In genomic region chr1:67555487-67556296, GRCh38 we compare ENCODE assay signal across 20 cellular contexts.
DNase-seq lines count a peak whose midpoint lies in the region; ATAC-seq and TF ChIP-seq lines count a peak whose summit lies in the region.
"Had no signal": no experiment of that assay in that cellular context is flagged by ENCODE, and none has a peak within 500 bp of the region (broad histone marks: within the 10 kb centered on the region; RNA-seq: fewer than 3 reads in every experiment).

No MANE protein-coding gene starts in this region.

- 0 out of 2 replicates have a peak, but pooled peaks cover 2% of the 10 kb centered on the region for H3K9me1 ChIP-seq in IMR-90 (ENCODE audit: insufficient read depth, low read length)

- H3K27me3 ChIP-seq in IMR-90 (ENCODE audit: control insufficient read depth, insufficient read depth, low read length): no peaks in the 10 kb centered on the region; the same call in 1 of the 2 replicates
- H3K27me3 ChIP-seq in endodermal cell (ENCODE audit: control insufficient read depth, insufficient read depth, low read length, poor library complexity, severe bottlenecking): no peaks in the 10 kb centered on the region
- H3K27me3 ChIP-seq in CD4-positive, alpha-beta T cell (ENCODE audit: control insufficient read depth, insufficient read depth, low read length): no peaks in the 10 kb centered on the region

- no peak overlapping the region for H3K4me3 ChIP-seq in IMR-90 (ENCODE audit: insufficient read depth, low read depth, low read length)
- no peak overlapping the region for H3K4me3 ChIP-seq in endodermal cell (ENCODE audit: low read length)
- H3K4me3 ChIP-seq: HAP-1, left ventricle myocardium inferior, prostate gland had no signal

- H3K9me3 Mint-ChIP-seq in endodermal cell (no peaks in the 10 kb centered on the region), mesothelial cell of epicardium (no peaks in the 10 kb centered on the region)
- H3K9me3 Mint-ChIP-seq in CD4-positive, alpha-beta T cell: no peaks in the 10 kb centered on the region
- H3K9me3 Mint-ChIP-seq: activated naive CD8-positive, alpha-beta T cell treated with anti-CD3 and anti-CD28 coated beads for 36 hours; activated T-cell treated with anti-CD3 and anti-CD28 coated beads, Interleukin-2, amount 50 U/mL, for 4 hours had no signal

- H3K36me3 ChIP-seq in IMR-90 (ENCODE audit: control insufficient read depth, insufficient read depth, low read length) (no peaks in the 10 kb centered on the region), endodermal cell (ENCODE audit: control insufficient read depth, insufficient read depth, low read length) (no peaks in the 10 kb centered on the region)
- H3K36me3 ChIP-seq: HAP-1, left ventricle myocardium inferior, prostate gland had no signal

- peak overlapping the region; percentile 74 for H2AFZ ChIP-seq in IMR-90 (replicated peaks; ENCODE audit: low read length, poor library complexity)

- H3K36me3 Mint-ChIP-seq in endodermal cell (ENCODE audit: low read depth): no peaks in the 10 kb centered on the region
- H3K36me3 Mint-ChIP-seq in mesothelial cell of epicardium: no peaks in the 10 kb centered on the region
- no peaks in the 10 kb centered on the region for H3K36me3 Mint-ChIP-seq in CD4-positive, alpha-beta T cell (ENCODE audit: low read depth)
- H3K36me3 Mint-ChIP-seq: activated naive CD8-positive, alpha-beta T cell treated with anti-CD3 and anti-CD28 coated beads for 36 hours; naive B cell had no signal

- WGBS in IMR-90 (ENCODE audit: extremely low coverage in 2 of 2, insufficient read length in 1 of 2), 2 experiments: 57% methylated on average over 7 of the region's 14 CpGs; no CpG with 5 or more reads in 1 of the 2 experiments
- WGBS in endodermal cell (ENCODE audit: insufficient coverage in 1 of 2, insufficient read length in 1 of 2), 2 experiments: 76 to 77% methylated on average over 7 to 13 of the region's 14 CpGs

- DNase-seq in Ammon's horn (ENCODE audit: low spot score) (peak; percentile 22), IMR-90 (no peak), endodermal cell (peak; percentile 68), mesothelial cell of epicardium (ENCODE audit: low spot score in 2 of 2, unreplicated experiment in 2 of 2) (peak in 1 of 2 experiments; percentile 46), GM13976 (ENCODE audit: low spot score) (no peak), NCI-H1092 treated with DMSO at 0.1 percent for 48 hours (lab: John Stamatoyannopoulos, UW) (no peak), NCI-H446 treated with DMSO at 0.1 percent for 48 hours (lab: John Stamatoyannopoulos, UW) (no peak)
- DNase-seq in CD4-positive, alpha-beta T cell: no peak
- DNase-seq: activated CD4-positive, alpha-beta T cell treated with anti-CD3 and anti-CD28 coated beads, Interleukin-2, amount 50 U/mL, for 48 hours; activated naive CD8-positive, alpha-beta T cell treated with anti-CD3 and anti-CD28 coated beads for 36 hours; activated T-cell treated with anti-CD3 and anti-CD28 coated beads, Interleukin-2, amount 50 U/mL, for 4 hours; hippocampal formation; left ventricle myocardium inferior; naive B cell; NCI-H2029 treated with DMSO at 0.1 percent for 48 hours; NCI-H510A treated with DMSO at 0.1 percent for 48 hours; stimulated activated naive CD8-positive, alpha-beta T cell treated with anti-CD3 and anti-CD28 coated beads, Interleukin-15, Interleukin-2, amounts not matched to agents 100 U/mL and 50 U/mL, for 24 hours had no signal

- H3K4me3 Mint-ChIP-seq in endodermal cell (no peak overlapping the region), mesothelial cell of epicardium (no peak overlapping the region)
- H3K4me3 Mint-ChIP-seq in CD4-positive, alpha-beta T cell: no peak overlapping the region
- H3K4me3 Mint-ChIP-seq: activated naive CD8-positive, alpha-beta T cell treated with anti-CD3 and anti-CD28 coated beads for 36 hours; activated T-cell treated with anti-CD3 and anti-CD28 coated beads, Interleukin-2, amount 50 U/mL, for 4 hours; naive B cell had no signal

- H3K9me3 ChIP-seq in IMR-90 (ENCODE audit: control insufficient read depth, insufficient read depth, low read length) (no peaks in the 10 kb centered on the region), endodermal cell (ENCODE audit: control insufficient read depth, low read length) (no peaks in the 10 kb centered on the region)
- no peaks in the 10 kb centered on the region for H3K9me3 ChIP-seq in CD4-positive, alpha-beta T cell (ENCODE audit: control insufficient read depth, low read length)
- H3K9me3 ChIP-seq: HAP-1, left ventricle myocardium inferior, prostate gland had no signal

- H4K8ac ChIP-seq in IMR-90 (ENCODE audit: low read depth in 2 of 2, low read length in 2 of 2): no peak overlapping the region

- H2AK9ac ChIP-seq in IMR-90 (replicated peaks; ENCODE audit: low read depth, low read length, poor library complexity): no peak overlapping the region

- H3K27ac Mint-ChIP-seq in endodermal cell (no peak overlapping the region), mesothelial cell of epicardium (peak overlapping the region; percentile 28)
- no peak overlapping the region for H3K27ac Mint-ChIP-seq in CD4-positive, alpha-beta T cell
- H3K27ac Mint-ChIP-seq: naive B cell had no signal

- no peak overlapping the region for H3K4ac ChIP-seq in IMR-90 (ENCODE audit: low read depth, low read length)

- H2BK20ac ChIP-seq in IMR-90 (ENCODE audit: low read depth, low read length): no peak overlapping the region

- no peak for TF ChIP-seq POLR2A in IMR-90 (IDR thresholded peaks at IDR 0.05; ENCODE audit: low read depth, low read length)

- POLR2A ChIA-PET in IMR-90 (lab: Charles Lee; ENCODE audit: unreplicated experiment): no interaction called here
- POLR2A ChIA-PET in CD4-positive, alpha-beta T cell (lab: Charles Lee): no interaction called here

- no peak overlapping the region for H3K14ac ChIP-seq in IMR-90 (replicated peaks; ENCODE audit: low read depth, low read length)

- no peak overlapping the region for H3K9ac ChIP-seq in IMR-90 (ENCODE audit: low read depth, low read length)
- H3K9ac ChIP-seq in endodermal cell (ENCODE audit: extremely low read depth, low read length, poor library complexity, severe bottlenecking): no peak overlapping the region

- CTCF ChIA-PET in IMR-90 (lab: Yijun Ruan, JAX): no interaction called here
- CTCF ChIA-PET in CD4-positive, alpha-beta T cell (lab: Charles Lee): no interaction called here

- TF ChIP-seq CTCF in IMR-90 (conservative IDR thresholded peaks at IDR 0.05; ENCODE audit: low read depth, low read length) (no peak), endodermal cell (conservative IDR thresholded peaks at IDR 0.05) (no peak), mesothelial cell of epicardium (IDR thresholded peaks at IDR 0.05; ENCODE audit: unreplicated experiment) (no peak), GM13976 (IDR thresholded peaks at IDR 0.05; ENCODE audit: borderline replicate concordance, control extremely low read depth, extremely low read depth, insufficient read depth, missing control alignments) (no peak)
- no peak for TF ChIP-seq CTCF in CD4-positive, alpha-beta T cell (IDR thresholded peaks at IDR 0.05)

- H4K20me1 ChIP-seq in IMR-90 (ENCODE audit: insufficient read depth, low read length): no peaks in the 10 kb centered on the region

- no peak for TF ChIP-seq RAD21 in IMR-90 (IDR thresholded peaks at IDR 0.05; ENCODE audit: low read length)

- no peak overlapping the region for H3K23ac ChIP-seq in IMR-90 (ENCODE audit: low read depth, low read length)

- no peak overlapping the region for H3K18ac ChIP-seq in IMR-90 (ENCODE audit: low read depth, low read length)

- H3K79me1 ChIP-seq in IMR-90 (ENCODE audit: low read depth in 1 of 2, low read length in 2 of 2): no peaks in the 10 kb centered on the region

- H2BK120ac ChIP-seq in IMR-90 (ENCODE audit: low read depth, low read length): no peak overlapping the region

- H3K4me1 ChIP-seq in IMR-90 (ENCODE audit: control insufficient read depth, insufficient read depth, low read length): peaks cover 6% of the 10 kb centered on the region
- H3K4me1 ChIP-seq in endodermal cell (ENCODE audit: control insufficient read depth, insufficient read depth, low read length): no peaks in the 10 kb centered on the region
- H3K4me1 ChIP-seq: HAP-1, prostate gland had no signal

- intact Hi-C loops in IMR-90 (cut with micrococcal nuclease): no loop called here
- intact Hi-C loops in CD4-positive, alpha-beta T cell (cut with DNase I, micrococcal nuclease): no loop called here

- BruUV-seq in IMR-90 (replicated peaks; lab: Mats Ljungman, UMichigan): no TSS peak

- H2BK5ac ChIP-seq in IMR-90 (ENCODE audit: low read depth, low read length, poor library complexity, severe bottlenecking): no peak overlapping the region

- H3K27ac ChIP-seq in IMR-90 (ENCODE audit: insufficient read depth, low read length) (no peak overlapping the region), endodermal cell (ENCODE audit: low read depth, low read length) (no peak overlapping the region)
- no peak overlapping the region for H3K27ac ChIP-seq in CD4-positive, alpha-beta T cell (ENCODE audit: low read depth, low read length)
- H3K27ac ChIP-seq: left ventricle myocardium inferior, prostate gland had no signal

- no peak overlapping the region for H3K4me2 ChIP-seq in IMR-90 (ENCODE audit: low read depth, low read length)

- in situ Hi-C loops in IMR-90 (cut with MboI; ENCODE audit: low sequenced_read_pairs): loop anchor here (10.0 to 25.0 kb wide), 2 partner anchors 132 to 549 kb away; partner anchors contain the start of gene GADD45A
- in situ Hi-C loops in GM13976 (cut with MboI; ENCODE audit: low sequenced_read_pairs, unreplicated experiment): loop anchor here (10.0 kb wide), 1 partner anchor 209 kb away; no protein-coding TSS in a partner anchor

- no peak for ATAC-seq in IMR-90 (ENCODE audit: low read depth)
- no peak for ATAC-seq in CD4-positive, alpha-beta T cell (ENCODE audit: poor library complexity)
- ATAC-seq: activated T-cell treated with anti-CD3 and anti-CD28 coated beads, Interleukin-2, amount 50 U/mL, for 4 hours; SK-N-SH treated with all-trans-retinoic acid at 6 μM for 48 hours; stimulated activated naive CD8-positive, alpha-beta T cell treated with anti-CD3 and anti-CD28 coated beads, Interleukin-15, Interleukin-2, amounts not matched to agents 100 U/mL and 50 U/mL, for 24 hours had no signal

- no peak overlapping the region for H3K56ac ChIP-seq in IMR-90 (ENCODE audit: extremely low read depth, insufficient read depth, low read length)

- H2BK15ac ChIP-seq in IMR-90 (ENCODE audit: low read depth, low read length): no peak overlapping the region

- H2AK5ac ChIP-seq in IMR-90 (ENCODE audit: low read depth, low read length): peak overlapping the region; percentile 50; the same call in 1 of the 2 replicates

- H3K4me1 Mint-ChIP-seq in endodermal cell (peaks cover 3% of the 10 kb centered on the region), mesothelial cell of epicardium (peaks cover 18% of the 10 kb centered on the region)
- H3K4me1 Mint-ChIP-seq in CD4-positive, alpha-beta T cell (ENCODE audit: low read depth): no peaks in the 10 kb centered on the region
- H3K4me1 Mint-ChIP-seq: activated naive CD8-positive, alpha-beta T cell treated with anti-CD3 and anti-CD28 coated beads for 36 hours; naive B cell had no signal

- dilution Hi-C loops in IMR-90 (cut with HindIII; ENCODE audit: low sequenced_read_pairs, unreplicated experiment): no loop called here

- no peak overlapping the region for H4K91ac ChIP-seq in IMR-90 (ENCODE audit: insufficient read depth, low read depth, low read length)

- H4K5ac ChIP-seq in IMR-90 (ENCODE audit: low read depth, low read length): no peak overlapping the region

- peaks cover 3% of the 10 kb centered on the region for H3K27me3 Mint-ChIP-seq in endodermal cell (ENCODE audit: insufficient read depth)
- no peaks in the 10 kb centered on the region for H3K27me3 Mint-ChIP-seq in mesothelial cell of epicardium (ENCODE audit: low read depth)
- peaks cover 16% of the 10 kb centered on the region for H3K27me3 Mint-ChIP-seq in CD4-positive, alpha-beta T cell

Comparison
In these comparisons a context has a peak if more than half of its experiments do, and no peak if none do; other contexts are left out.
1. DNase-seq: peak in Ammon's horn (single experiment) and endodermal cell (single experiment); none in IMR-90 (single experiment), GM13976 (single experiment), NCI-H1092 treated with DMSO at 0.1 percent for 48 hours (single experiment), CD4-positive, alpha-beta T cell (0 of 10) and NCI-H446 treated with DMSO at 0.1 percent for 48 hours (single experiment).